ENCODE assay signal across 15 cellular contexts in the genomic region with DNA sequence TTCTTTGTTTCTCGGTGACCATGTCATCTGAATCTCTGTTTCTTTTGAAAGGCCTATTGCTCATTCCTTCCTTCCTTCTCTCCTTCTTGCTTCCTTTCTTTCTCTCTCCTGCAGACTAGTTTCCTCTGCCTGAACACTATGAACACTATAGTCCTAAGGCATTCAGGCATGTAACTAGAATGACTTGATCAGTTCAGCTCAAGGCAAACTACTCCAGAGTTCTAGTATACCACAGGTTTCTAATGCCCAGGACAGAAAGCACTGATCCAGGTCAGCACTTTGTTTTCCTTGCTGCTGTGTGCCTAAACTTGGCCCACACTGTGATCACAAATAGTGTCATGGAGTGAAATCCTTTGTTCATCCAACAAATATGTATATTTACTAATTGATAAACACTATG.
DNase-seq lines count a peak whose midpoint lies in the region; ATAC-seq and TF ChIP-seq lines count a peak whose summit lies in the region.
"Had no signal": no experiment of that assay in that cellular context is flagged by ENCODE, and none has a peak within 500 bp of the region (broad histone marks: within the 10 kb centered on the region; RNA-seq: fewer than 3 reads in every experiment).

No MANE protein-coding gene starts in this region.

- no peaks in the 10 kb centered on the region for H3K27me3 ChIP-seq in PC-9 (ENCODE audit: insufficient read depth, low read depth)
- no peaks in the 10 kb centered on the region for H3K27me3 ChIP-seq in neural progenitor cell
- H3K27me3 ChIP-seq: BLaER1 treated with 17β-estradiol and CSF1 and Interleukin-3, amounts not matched to agents 10 nM and 100 nM had no signal

- POLR2A ChIA-PET in PC-9 (lab: Charles Lee; ENCODE audit: unreplicated experiment): no interaction called here

- H2AFZ ChIP-seq in PC-9: 0 out of 2 replicates have a peak overlapping the region, but pooled peaks have one; percentile 52
- H2AFZ ChIP-seq in neural progenitor cell (replicated peaks): no peak overlapping the region
- H2AFZ ChIP-seq: GM23248 had no signal

- H3K4me3 ChIP-seq in PC-9: no peak overlapping the region
- no peak overlapping the region for H3K4me3 ChIP-seq in epithelial cell of proximal tubule (ENCODE audit: low read depth, low read length)
- H3K4me3 ChIP-seq in neural progenitor cell: no peak overlapping the region
- H3K4me3 ChIP-seq: BLaER1 treated with 17β-estradiol and CSF1 and Interleukin-3, amounts not matched to agents 10 nM and 100 nM; GM23248; HAP-1 had no signal

- DNase-seq in PC-9 (no peak), epithelial cell of proximal tubule (ENCODE audit: low read depth) (peak; percentile 36), neural progenitor cell (ENCODE audit: low spot score) (peak; percentile 43), left ventricle myocardium superior (no peak)
- DNase-seq: ACHN; CD4-positive, CD25-positive, alpha-beta regulatory T cell; DMS53; GF-D8; GM23248 had no signal

- intact Hi-C loops in PC-9 (cut with micrococcal nuclease; ENCODE audit: unreplicated experiment) (no loop called here), left ventricle myocardium superior (cut with micrococcal nuclease) (no loop called here)

- H3K27ac Mint-ChIP-seq in neural progenitor cell: peak overlapping the region; percentile 78
- H3K27ac Mint-ChIP-seq in stimulated activated memory B cell treated with anti-CD40 and anti-IgM and Interleukin-4, amounts not matched to agents 10 μg/mL and 1 μg/mL and 100 μg/mL, for 72 hours: no peak overlapping the region
- H3K27ac Mint-ChIP-seq: CD4-positive, CD25-positive, alpha-beta regulatory T cell had no signal

- H3K79me2 ChIP-seq in PC-9 (ENCODE audit: low read depth) (no peaks in the 10 kb centered on the region), neural progenitor cell (ENCODE audit: low read depth) (no peaks in the 10 kb centered on the region)

- TF ChIP-seq CTCF in PC-9 (conservative IDR thresholded peaks at IDR 0.05) (no peak), epithelial cell of proximal tubule (conservative IDR thresholded peaks at IDR 0.05; ENCODE audit: low read depth, low read length) (no peak), neural progenitor cell (IDR thresholded peaks at IDR 0.05) (no peak)

- no peak overlapping the region for H3K27ac ChIP-seq in PC-9
- peak overlapping the region; percentile 64 for H3K27ac ChIP-seq in neural progenitor cell
- H3K27ac ChIP-seq: BLaER1 treated with 17β-estradiol and CSF1 and Interleukin-3, amounts not matched to agents 10 nM and 100 nM; GM23248 had no signal

- peaks cover 5% of the 10 kb centered on the region for H3K9me2 ChIP-seq in PC-9 (ENCODE audit: insufficient read depth)

- no peak overlapping the region for H3K4me3 Mint-ChIP-seq in neural progenitor cell
- H3K4me3 Mint-ChIP-seq in stimulated activated memory B cell treated with anti-CD40 and anti-IgM and Interleukin-4, amounts not matched to agents 10 μg/mL and 1 μg/mL and 100 μg/mL, for 72 hours: no peak overlapping the region
- H3K4me3 Mint-ChIP-seq: CD4-positive, CD25-positive, alpha-beta regulatory T cell had no signal

- H3K36me3 Mint-ChIP-seq in neural progenitor cell: no peaks in the 10 kb centered on the region
- H3K36me3 Mint-ChIP-seq in stimulated activated memory B cell treated with anti-CD40 and anti-IgM and Interleukin-4, amounts not matched to agents 10 μg/mL and 1 μg/mL and 100 μg/mL, for 72 hours: no peaks in the 10 kb centered on the region
- H3K36me3 Mint-ChIP-seq: CD4-positive, CD25-positive, alpha-beta regulatory T cell had no signal

- H3K9ac ChIP-seq in neural progenitor cell: no peak overlapping the region
- H3K9ac ChIP-seq: BLaER1 treated with 17β-estradiol and CSF1 and Interleukin-3, amounts not matched to agents 10 nM and 100 nM; GM23248 had no signal

- H3K4me1 Mint-ChIP-seq in neural progenitor cell: peaks cover 23% of the 10 kb centered on the region
- no peaks in the 10 kb centered on the region for H3K4me1 Mint-ChIP-seq in stimulated activated memory B cell treated with anti-CD40 and anti-IgM and Interleukin-4, amounts not matched to agents 10 μg/mL and 1 μg/mL and 100 μg/mL, for 72 hours
- H3K4me1 Mint-ChIP-seq: CD4-positive, CD25-positive, alpha-beta regulatory T cell had no signal

- H4K20me1 ChIP-seq in PC-9 (ENCODE audit: insufficient read depth) (no peaks in the 10 kb centered on the region), neural progenitor cell (ENCODE audit: low read depth) (no peaks in the 10 kb centered on the region)
- H4K20me1 ChIP-seq: BLaER1 treated with 17β-estradiol and CSF1 and Interleukin-3, amounts not matched to agents 10 nM and 100 nM had no signal

- no peaks in the 10 kb centered on the region for H3K4me1 ChIP-seq in PC-9 (replicated peaks; ENCODE audit: insufficient read depth)
- H3K4me1 ChIP-seq in neural progenitor cell: peaks cover 10% of the 10 kb centered on the region
- H3K4me1 ChIP-seq: HAP-1 had no signal

- no peaks in the 10 kb centered on the region for H3F3A ChIP-seq in PC-9 (ENCODE audit: insufficient read depth, low read depth)
- no peaks in the 10 kb centered on the region for H3F3A ChIP-seq in neural progenitor cell (ENCODE audit: low read depth)

- H3K4me2 ChIP-seq in PC-9 (no peak overlapping the region), neural progenitor cell (peak overlapping the region; percentile 39)
- H3K4me2 ChIP-seq: BLaER1 treated with 17β-estradiol and CSF1 and Interleukin-3, amounts not matched to agents 10 nM and 100 nM had no signal

- H3K9me3 ChIP-seq in PC-9 (ENCODE audit: insufficient read depth, low read depth): no peaks in the 10 kb centered on the region; the same call in 1 of the 2 replicates
- H3K9me3 ChIP-seq in neural progenitor cell (ENCODE audit: low read depth): no peaks in the 10 kb centered on the region
- H3K9me3 ChIP-seq: BLaER1 treated with 17β-estradiol and CSF1 and Interleukin-3, amounts not matched to agents 10 nM and 100 nM; HAP-1 had no signal

- no peaks in the 10 kb centered on the region for H3K27me3 Mint-ChIP-seq in neural progenitor cell (ENCODE audit: insufficient read depth, low read depth)
- H3K27me3 Mint-ChIP-seq in stimulated activated memory B cell treated with anti-CD40 and anti-IgM and Interleukin-4, amounts not matched to agents 10 μg/mL and 1 μg/mL and 100 μg/mL, for 72 hours: no peaks in the 10 kb centered on the region
- H3K27me3 Mint-ChIP-seq: CD4-positive, CD25-positive, alpha-beta regulatory T cell had no signal

- ATAC-seq in left ventricle myocardium superior (no peak), GM18867 (IDR thresholded peaks at IDR 0.05; ENCODE audit: unreplicated experiment) (no peak), HG03442 (IDR thresholded peaks at IDR 0.05; ENCODE audit: unreplicated experiment) (no peak)
- no peak for ATAC-seq in stimulated activated memory B cell treated with anti-CD40 and anti-IgM and Interleukin-4, amounts not matched to agents 10 μg/mL and 1 μg/mL and 100 μg/mL, for 72 hours
- ATAC-seq: HepG2 had no signal

- CTCF ChIA-PET in PC-9 (lab: Charles Lee): no interaction called here

- H3K36me3 ChIP-seq in PC-9 (ENCODE audit: low read depth): no peaks in the 10 kb centered on the region
- no peaks in the 10 kb centered on the region for H3K36me3 ChIP-seq in neural progenitor cell
- H3K36me3 ChIP-seq: BLaER1 treated with 17β-estradiol and CSF1 and Interleukin-3, amounts not matched to agents 10 nM and 100 nM; HAP-1 had no signal

- peaks cover 4% of the 10 kb centered on the region for H3K9me3 Mint-ChIP-seq in neural progenitor cell
- no peaks in the 10 kb centered on the region for H3K9me3 Mint-ChIP-seq in stimulated activated memory B cell treated with anti-CD40 and anti-IgM and Interleukin-4, amounts not matched to agents 10 μg/mL and 1 μg/mL and 100 μg/mL, for 72 hours

- BruUV-seq in PC-9 (replicated peaks; lab: Mats Ljungman, UMichigan): no TSS peak

Comparison
In these comparisons a context has a peak if more than half of its experiments do, and no peak if none do; other contexts are left out.
1. DNase-seq: peak in epithelial cell of proximal tubule (single experiment) and neural progenitor cell (single experiment); none in PC-9 (0 of 2) and left ventricle myocardium superior (single experiment).